ENCODE assay signal across 9 cellular contexts in genomic region chr11:62546937-62547625, GRCh38. TPM values are rescaled to one million over a fixed set of nuclear protein-coding genes. Genes with fewer than 3 reads are reported as not detected.
DNase-seq lines count a peak whose midpoint lies in the region; ATAC-seq, FAIRE-seq and TF ChIP-seq lines count a peak whose summit lies in the region.
"Had no signal": no experiment of that assay in that cellular context is flagged by ENCODE, and none has a peak within 500 bp of the region (broad histone marks: within the 10 kb centered on the region; RNA-seq: fewer than 3 reads in every experiment).

No MANE protein-coding gene starts in this region.

- peak overlapping the region; percentile 94 for H2BK5ac ChIP-seq in trophoblast cell (ENCODE audit: low read depth, low read length, poor library complexity)

- no peak overlapping the region for H3K23ac ChIP-seq in trophoblast cell (ENCODE audit: low read length)

- H3K4ac ChIP-seq in trophoblast cell (ENCODE audit: low read depth, low read length): peak overlapping the region; percentile 95

- peak overlapping the region; percentile 93 for H3K4me2 ChIP-seq in trophoblast cell (ENCODE audit: low read length)

- peak overlapping the region; percentile 98 for H3K27ac ChIP-seq in trophoblast cell (ENCODE audit: low read depth, low read length)

- no peaks in the 10 kb centered on the region for H3K27me3 ChIP-seq in trophoblast cell (ENCODE audit: insufficient read depth, low read length)

- no CpG with 5 or more reads among the region's 40 CpGs for WGBS in trophoblast cell (ENCODE audit: extremely low coverage, insufficient coverage, insufficient read length)

- TF ChIP-seq CTCF in fibroblast of villous mesenchyme (IDR thresholded peaks at IDR 0.05; ENCODE audit: insufficient read depth, low read depth, low read length): no peak
- no peak for TF ChIP-seq CTCF in GM20000 (IDR thresholded peaks at IDR 0.05; ENCODE audit: extremely low read depth, missing control alignments)

- peak overlapping the region; percentile 87 for H2AK5ac ChIP-seq in trophoblast cell (ENCODE audit: low read length)

- H4K91ac ChIP-seq in trophoblast cell (ENCODE audit: low read depth, low read length): peak overlapping the region; percentile 96

- H3K4me3 ChIP-seq in fibroblast of villous mesenchyme (ENCODE audit: low read depth, low read length) (peak overlapping the region; percentile 98), trophoblast cell (ENCODE audit: low read depth, low read length) (peak overlapping the region; percentile 96)

- peak overlapping the region; percentile 96 for H2BK12ac ChIP-seq in trophoblast cell (ENCODE audit: low read length)

- peak overlapping the region; percentile 83 for H3K9ac ChIP-seq in trophoblast cell (ENCODE audit: low read length)

- H3K79me1 ChIP-seq in trophoblast cell (ENCODE audit: low read length): peaks cover 50% of the 10 kb centered on the region

- peaks cover 54% of the 10 kb centered on the region for H3K79me2 ChIP-seq in trophoblast cell (ENCODE audit: control insufficient read depth, insufficient read depth, low read length, poor library complexity)

- H2BK120ac ChIP-seq in trophoblast cell (ENCODE audit: insufficient read depth, low read length, poor library complexity): peak overlapping the region; percentile 96

- no peak; the same call in 1 of the 2 replicates for TF ChIP-seq POLR2A in H54 (IDR thresholded peaks at IDR 0.05; ENCODE audit: low read depth, low read length)

- peaks cover 6% of the 10 kb centered on the region for H3K9me3 ChIP-seq in trophoblast cell (ENCODE audit: insufficient read depth, low read depth, low read length)

- H3K14ac ChIP-seq in trophoblast cell (ENCODE audit: low read length): peak overlapping the region; percentile 96

- peaks cover 22 to 27% of the 10 kb centered on the region in 2 experiments for H3K4me1 ChIP-seq in trophoblast cell (ENCODE audit: control insufficient read depth in 1 of 2, insufficient read depth in 2 of 2, low read length in 2 of 2)

- peak overlapping the region; percentile 45 for H4K12ac ChIP-seq in trophoblast cell (ENCODE audit: low read depth, low read length)

- no peak for FAIRE-seq in H54 (lab: Jason Lieb, UNC)
- FAIRE-seq: TTC549 had no signal

- peaks cover 20 to 24% of the 10 kb centered on the region in 2 experiments for H3K36me3 ChIP-seq in trophoblast cell (ENCODE audit: control insufficient read depth in 1 of 2, insufficient read depth in 2 of 2, low read length in 2 of 2)

- H4K8ac ChIP-seq in trophoblast cell (ENCODE audit: low read depth, low read length): peak overlapping the region; percentile 69

- H2AFZ ChIP-seq in trophoblast cell (ENCODE audit: insufficient read depth, low read length, poor library complexity): peak overlapping the region; percentile 32

- ATAC-seq in GM21576 (IDR thresholded peaks at IDR 0.05; ENCODE audit: unreplicated experiment): no peak

- peak overlapping the region; percentile 85 for H3K18ac ChIP-seq in trophoblast cell (ENCODE audit: low read length)

- DNase-seq in H54 (ENCODE audit: insufficient read length, low spot score) (peak; percentile 50), T1000 (lab: John Stamatoyannopoulos, UW) (peak; percentile 43), fibroblast of villous mesenchyme (ENCODE audit: low read depth) (peak; percentile 61), trophoblast cell (peak; percentile 78 to 90), OCI-M2 (lab: John Stamatoyannopoulos, UW; ENCODE audit: unreplicated experiment) (no peak), UCSD-AML1 (lab: John Stamatoyannopoulos, UW; ENCODE audit: unreplicated experiment) (no peak), GM20000 (ENCODE audit: low spot score) (no peak)

RNA-seq across cellular contexts. Expression of gene AHNAK, which starts 0.5 kb away (rescaled TPM):
- 474 and 514 TPM in 2 replicates for total RNA-seq in fibroblast of villous mesenchyme
- 191 and 221 TPM in 2 replicates for polyA plus RNA-seq in trophoblast cell (2013)

RNA-seq across cellular contexts. Expression of gene EEF1G, which starts 26.6 kb away (rescaled TPM):
- 876 and 1,014 TPM in 2 replicates for total RNA-seq in fibroblast of villous mesenchyme
- polyA plus RNA-seq in trophoblast cell (2013): 1,102 and 1,140 TPM in 2 replicates

RNA-seq across cellular contexts. Expression of gene TUT1, which starts 44.2 kb away (rescaled TPM):
- total RNA-seq in fibroblast of villous mesenchyme: 4.3 and 5.2 TPM in 2 replicates
- polyA plus RNA-seq in trophoblast cell (2013): 11.3 and 11.8 TPM in 2 replicates

RNA-seq across cellular contexts. Expression of gene MTA2, which starts 54.6 kb away (rescaled TPM):
- 145 and 197 TPM in 2 replicates for total RNA-seq in fibroblast of villous mesenchyme
- 70.5 and 71.0 TPM in 2 replicates for polyA plus RNA-seq in trophoblast cell (2013)

Comparison
In these comparisons a context has a peak if more than half of its experiments do, and no peak if none do; other contexts are left out.
1. DNase-seq: peak in H54 (single experiment), T1000 (single experiment), fibroblast of villous mesenchyme (single experiment) and trophoblast cell (2 of 2); none in OCI-M2 (single experiment), UCSD-AML1 (single experiment) and GM20000 (single experiment).